10 cellular contexts compared by ENCODE assay signal in the genomic region with DNA sequence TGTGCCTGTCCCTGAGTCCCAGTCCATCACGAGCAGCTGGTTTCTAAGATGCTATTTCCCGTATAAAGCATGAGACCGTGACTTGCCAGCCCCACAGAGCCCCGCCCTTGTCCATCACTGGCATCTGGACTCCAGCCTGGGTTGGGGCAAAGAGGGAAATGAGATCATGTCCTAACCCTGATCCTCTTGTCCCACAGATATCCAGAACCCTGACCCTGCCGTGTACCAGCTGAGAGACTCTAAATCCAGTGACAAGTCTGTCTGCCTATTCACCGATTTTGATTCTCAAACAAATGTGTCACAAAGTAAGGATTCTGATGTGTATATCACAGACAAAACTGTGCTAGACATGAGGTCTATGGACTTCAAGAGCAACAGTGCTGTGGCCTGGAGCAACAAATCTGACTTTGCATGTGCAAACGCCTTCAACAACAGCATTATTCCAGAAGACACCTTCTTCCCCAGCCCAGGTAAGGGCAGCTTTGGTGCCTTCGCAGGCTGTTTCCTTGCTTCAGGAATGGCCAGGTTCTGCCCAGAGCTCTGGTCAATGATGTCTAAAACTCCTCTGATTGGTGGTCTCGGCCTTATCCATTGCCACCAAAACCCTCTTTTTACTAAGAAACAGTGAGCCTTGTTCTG. TPM values are rescaled to one million over a fixed set of nuclear protein-coding genes. Genes with fewer than 3 reads are reported as not detected.
DNase-seq lines count a peak whose midpoint lies in the region; ATAC-seq and TF ChIP-seq lines count a peak whose summit lies in the region.
"Had no signal": no experiment of that assay in that cellular context is flagged by ENCODE, and none has a peak within 500 bp of the region (broad histone marks: within the 10 kb centered on the region; RNA-seq: fewer than 3 reads in every experiment).

No MANE protein-coding gene starts in this region.

- H3K36me3 ChIP-seq in spleen (peaks cover 0 to 29% (median 0%) of the 10 kb centered on the region in 6 donors), body of pancreas (replicated peaks in 1 of 2; ENCODE audit: insufficient read depth in 1 of 2, low read depth in 2 of 2) (no peaks in the 10 kb centered on the region)

- WGBS in spleen, 5 donors, result 55 to 76% (median 66%) methylated on average over 9 of the region's 9 CpGs
- 44 to 58% methylated on average over 8 to 9 of the region's 9 CpGs for WGBS in body of pancreas, 2 donors

- intact Hi-C loops in left cardiac atrium (cut with DNase I) (no loop called here), spleen (cut with DNase I; ENCODE audit: low total_unique reads) (no loop called here), body of pancreas (cut with DNase I) (no loop called here)

- TF ChIP-seq POLR2A in spleen (IDR thresholded peaks at IDR 0.05) (no peak), body of pancreas (IDR thresholded peaks at IDR 0.05) (no peak)

- POLR2A ChIA-PET in activated CD8-positive, alpha-beta T cell treated with anti-CD3 and anti-CD28 coated beads, Interleukin-2, amount 10 ng/mL, durations not matched to agents 7 days and 5 days (lab: Charles Lee), result interaction anchor here (0.6 to 13.3 kb wide), 12 partner anchors 7 to 707 kb away, joined by 3 to 541 read pairs (median 4); no protein-coding TSS in a partner anchor

- no peaks in the 10 kb centered on the region for H3K9me3 Mint-ChIP-seq in activated CD8-positive, alpha-beta T cell treated with anti-CD3 and anti-CD28 coated beads, Interleukin-2, amount 10 ng/mL, durations not matched to agents 7 days and 5 days (ENCODE audit: insufficient read depth)

- no peak for ATAC-seq in activated CD8-positive, alpha-beta T cell treated with anti-CD3 and anti-CD28 coated beads, Interleukin-2, amount 10 ng/mL, durations not matched to agents 7 days and 5 days
- ATAC-seq in left cardiac atrium, result peak; percentile 35 to 84
- no peak for ATAC-seq in body of pancreas
- ATAC-seq: SK-N-SH treated with all-trans-retinoic acid at 6 μM for 48 hours had no signal

- no peaks in the 10 kb centered on the region for H3K27me3 Mint-ChIP-seq in activated CD8-positive, alpha-beta T cell treated with anti-CD3 and anti-CD28 coated beads, Interleukin-2, amount 10 ng/mL, durations not matched to agents 7 days and 5 days (ENCODE audit: low read depth)

- H3K27ac Mint-ChIP-seq in activated CD8-positive, alpha-beta T cell treated with anti-CD3 and anti-CD28 coated beads, Interleukin-2, amount 10 ng/mL, durations not matched to agents 7 days and 5 days, result peak overlapping the region; percentile 98

- peaks cover 96% of the 10 kb centered on the region for H3K4me1 Mint-ChIP-seq in activated CD8-positive, alpha-beta T cell treated with anti-CD3 and anti-CD28 coated beads, Interleukin-2, amount 10 ng/mL, durations not matched to agents 7 days and 5 days (ENCODE audit: low read depth)

- H3K9me3 ChIP-seq in spleen, result no peaks in the 10 kb centered on the region
- no peaks in the 10 kb centered on the region for H3K9me3 ChIP-seq in body of pancreas

- H3K4me3 ChIP-seq in spleen (peak overlapping the region in 1 of 8 donors; percentile 50), body of pancreas (no peak overlapping the region)

- DNase-seq in HCEC 1CT (peak; percentile 54), left cardiac atrium (peak; percentile 48), spleen (no peak), body of pancreas (no peak), RKO (ENCODE audit: low spot score) (no peak), DMS53 treated with DMSO at 0.1 percent for 48 hours (lab: John Stamatoyannopoulos, UW; ENCODE audit: unreplicated experiment) (no peak)
- DNase-seq in activated CD8-positive, alpha-beta T cell treated with anti-CD3 and anti-CD28 coated beads, Interleukin-2, amount 10 ng/mL, durations not matched to agents 7 days and 5 days, result peak; percentile 43
- DNase-seq in activated CD4-positive, CD25-positive, alpha-beta regulatory T cell treated with anti-CD3 and anti-CD28 coated beads, Interleukin-2, amount 50 U/mL, for 72 hours, result no peak
- DNase-seq: NCI-H1417 had no signal

- CTCF ChIA-PET in activated CD8-positive, alpha-beta T cell treated with anti-CD3 and anti-CD28 coated beads, Interleukin-2, amount 10 ng/mL, durations not matched to agents 7 days and 5 days (lab: Charles Lee), result interaction anchor here (0.6 to 13.0 kb wide), 15 partner anchors 8 to 634 kb away, joined by 3 to 523 read pairs (median 4); no protein-coding TSS in a partner anchor

- H3K4me3 Mint-ChIP-seq in activated CD8-positive, alpha-beta T cell treated with anti-CD3 and anti-CD28 coated beads, Interleukin-2, amount 10 ng/mL, durations not matched to agents 7 days and 5 days, result peak overlapping the region; percentile 76

- H3K36me3 Mint-ChIP-seq in activated CD8-positive, alpha-beta T cell treated with anti-CD3 and anti-CD28 coated beads, Interleukin-2, amount 10 ng/mL, durations not matched to agents 7 days and 5 days (ENCODE audit: low read depth), result peaks cover 99% of the 10 kb centered on the region

- H3K27ac ChIP-seq in spleen, result peak overlapping the region; percentile 50 to 96 (median 84)
- no peak overlapping the region for H3K27ac ChIP-seq in body of pancreas

- H3K27me3 ChIP-seq in spleen (replicated peaks in 1 of 7), result no peaks in the 10 kb centered on the region
- H3K27me3 ChIP-seq in body of pancreas, result no peaks in the 10 kb centered on the region

- TF ChIP-seq CTCF in spleen (IDR thresholded peaks at IDR 0.05 in 8 of 11, conservative IDR thresholded peaks at IDR 0.05 in 3 of 11) (no peak), body of pancreas (IDR thresholded peaks at IDR 0.05) (no peak)

- peaks cover 47 to 97% (median 82%) of the 10 kb centered on the region in 6 donors for H3K4me1 ChIP-seq in spleen
- H3K4me1 ChIP-seq in body of pancreas, result peaks cover 14% of the 10 kb centered on the region

RNA-seq across cellular contexts. Expression of a gene that starts 41.6 kb away (rescaled TPM):
- 100 to 1,000 TPM; 130 to 147 TPM for total RNA-seq in activated CD8-positive, alpha-beta T cell treated with anti-CD3 and anti-CD28 coated beads, Interleukin-2, amount 10 ng/mL, durations not matched to agents 7 days and 5 days
- total RNA-seq in left cardiac atrium (100 to 1,000 TPM; 150 to 165 TPM), spleen (100 to 1,000 TPM; 107 to 176 (median 123) TPM), body of pancreas (100 to 1,000 TPM in 1 of 2 donors, 10 to 100 TPM in 1; 91.3 to 104 TPM)
- 100 to 1,000 TPM; 102 to 165 (median 147) TPM for polyA plus RNA-seq in spleen

RNA-seq across cellular contexts. Expression of a gene that starts 50.7 kb away (rescaled TPM):
- 1 to 10 TPM; 8.0 to 8.5 TPM for total RNA-seq in activated CD8-positive, alpha-beta T cell treated with anti-CD3 and anti-CD28 coated beads, Interleukin-2, amount 10 ng/mL, durations not matched to agents 7 days and 5 days
- total RNA-seq in left cardiac atrium (10 to 100 TPM; 19.8 to 20.1 TPM), spleen (10 to 100 TPM; 12.0 to 32.8 (median 24.9) TPM), body of pancreas (10 to 100 TPM; 11.9 to 28.3 TPM)
- polyA plus RNA-seq in spleen, result 1 to 10 TPM; 7.2 to 8.6 (median 7.9) TPM

Comparison
In these comparisons a context has a peak if more than half of its experiments do, and no peak if none do; other contexts are left out.
1. DNase-seq: peak in HCEC 1CT (single experiment), activated CD8-positive, alpha-beta T cell treated with anti-CD3 and anti-CD28 coated beads, Interleukin-2, amount 10 ng/mL, durations not matched to agents 7 days and 5 days (single experiment) and left cardiac atrium (single experiment); none in spleen (single experiment), body of pancreas (0 of 4), RKO (single experiment), activated CD4-positive, CD25-positive, alpha-beta regulatory T cell treated with anti-CD3 and anti-CD28 coated beads, Interleukin-2, amount 50 U/mL, for 72 hours (single experiment) and DMS53 treated with DMSO at 0.1 percent for 48 hours (single experiment).
2. ATAC-seq: peak in left cardiac atrium (2 of 2); none in activated CD8-positive, alpha-beta T cell treated with anti-CD3 and anti-CD28 coated beads, Interleukin-2, amount 10 ng/mL, durations not matched to agents 7 days and 5 days (single experiment) and body of pancreas (single experiment).
3. H3K27ac ChIP-seq: peak in spleen (8 of 8); none in body of pancreas (0 of 4).